10 cellular contexts compared by ENCODE assay signal in the genomic region with DNA sequence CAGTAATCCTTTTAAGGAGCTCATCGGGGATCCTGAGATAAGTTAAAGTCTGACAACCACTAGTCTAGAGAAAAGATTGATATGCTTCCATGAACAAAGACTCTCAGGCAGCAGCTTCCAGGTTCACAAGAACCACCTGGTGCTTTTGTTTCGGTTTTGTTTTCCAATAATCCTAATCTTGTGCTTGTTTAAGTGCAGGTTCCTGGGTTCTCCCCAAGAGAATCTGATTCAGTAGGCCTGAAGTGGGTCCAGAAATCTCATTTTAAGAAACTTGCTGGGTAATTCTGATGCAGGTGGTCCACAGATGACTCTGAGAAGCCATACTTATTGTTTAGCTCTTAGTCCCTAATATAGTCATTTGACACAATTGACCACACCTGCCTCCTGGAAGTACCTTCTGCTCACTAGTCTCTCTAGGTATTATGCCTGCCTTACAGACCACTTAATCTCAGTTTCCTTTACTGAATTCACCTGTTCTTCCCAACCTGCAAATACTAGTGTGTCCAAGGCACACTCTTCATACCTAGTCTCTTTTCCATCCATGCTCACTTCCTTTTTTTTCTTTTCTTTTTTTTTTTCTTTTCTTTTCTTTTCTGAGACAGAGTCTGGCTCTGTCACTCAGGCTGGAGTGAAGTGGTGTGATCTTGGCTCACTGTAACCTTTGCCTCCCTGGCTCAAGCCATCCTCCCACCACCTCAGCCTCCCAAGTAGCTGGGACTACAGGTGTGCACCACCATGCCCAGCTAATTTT. TPM values are rescaled to one million over a fixed set of nuclear protein-coding genes. Genes with fewer than 3 reads are reported as not detected.
A peak's percentile ranks its signal among the peaks of the same experiment; 100 is the strongest.
DNase-seq lines count a peak whose midpoint lies in the region; ATAC-seq and TF ChIP-seq lines count a peak whose summit lies in the region.
"Had no signal": no experiment of that assay in that cellular context is flagged by ENCODE, and none has a peak within 500 bp of the region (broad histone marks: within the 10 kb centered on the region; RNA-seq: fewer than 3 reads in every experiment).

No MANE protein-coding gene starts in this region.

- intact Hi-C loops in CD4-positive, alpha-beta T cell (cut with DNase I, micrococcal nuclease): no loop called here

- H3K27ac Mint-ChIP-seq in CD4-positive, alpha-beta T cell: no peak overlapping the region

- peaks cover 18% of the 10 kb centered on the region for H3K27me3 Mint-ChIP-seq in CD4-positive, alpha-beta T cell

- no peak overlapping the region for H2AFZ ChIP-seq in MM.1S (ENCODE audit: low read length)

- no peaks in the 10 kb centered on the region for H4K20me1 ChIP-seq in MM.1S (ENCODE audit: insufficient read depth, low read length)

- no peaks in the 10 kb centered on the region for H3K9me3 ChIP-seq in MM.1S (replicated peaks; ENCODE audit: insufficient read depth, low read length)
- H3K9me3 ChIP-seq in CD4-positive, alpha-beta T cell (ENCODE audit: control insufficient read depth, low read length): no peaks in the 10 kb centered on the region

- no peaks in the 10 kb centered on the region for H3K9me2 ChIP-seq in MM.1S (replicated peaks; ENCODE audit: insufficient read depth, low read length)

- no peak overlapping the region for H3K4me3 Mint-ChIP-seq in CD4-positive, alpha-beta T cell

- POLR2A ChIA-PET in GM10248 (lab: Yijun Ruan, JAX): interaction anchor here (0.6 kb wide), 1 partner anchor 21 kb away, joined by 3 read pairs; no protein-coding TSS in a partner anchor
- POLR2A ChIA-PET in CD4-positive, alpha-beta T cell (lab: Charles Lee): no interaction called here

- no peaks in the 10 kb centered on the region for H3K9me3 Mint-ChIP-seq in CD4-positive, alpha-beta T cell

- DNase-seq in GM10248 (ENCODE audit: extremely low spot score) (peak; percentile 32), MM.1S (peak; percentile 48), C1 segment of cervical spinal cord (lab: John Stamatoyannopoulos, UW) (no peak), NCI-H187 treated with DMSO at 0.1 percent for 48 hours (lab: John Stamatoyannopoulos, UW) (no peak), NCI-H345 treated with DMSO at 0.1 percent for 48 hours (lab: John Stamatoyannopoulos, UW; ENCODE audit: unreplicated experiment) (no peak)
- no peak for DNase-seq in CD4-positive, alpha-beta T cell
- DNase-seq: activated naive CD4-positive, alpha-beta T cell; left cardiac atrium had no signal

- H3K4me3 ChIP-seq in MM.1S (ENCODE audit: low read length): no peak overlapping the region; the same call in 1 of the 2 replicates

- H3K9ac ChIP-seq in MM.1S (ENCODE audit: low read length): no peak overlapping the region

- CTCF ChIA-PET in GM10248 (lab: Yijun Ruan, JAX): interaction anchor here (1.4 to 2.4 kb wide), 6 partner anchors 10 to 672 kb away, joined by 3 to 11 read pairs (median 6); no protein-coding TSS in a partner anchor
- CTCF ChIA-PET in CD4-positive, alpha-beta T cell (lab: Charles Lee): no interaction called here

- ATAC-seq in GM19328 (IDR thresholded peaks at IDR 0.05; ENCODE audit: unreplicated experiment): peak; percentile 69
- peak; percentile 72 for ATAC-seq in HG02852 (IDR thresholded peaks at IDR 0.05; ENCODE audit: unreplicated experiment)
- no peak for ATAC-seq in CD4-positive, alpha-beta T cell (ENCODE audit: poor library complexity)
- ATAC-seq: left cardiac atrium had no signal

- peaks cover 27% of the 10 kb centered on the region for H3K4me1 Mint-ChIP-seq in CD4-positive, alpha-beta T cell (ENCODE audit: low read depth)

- H3F3A ChIP-seq in MM.1S (ENCODE audit: insufficient read depth, low read length): peaks cover 21% of the 10 kb centered on the region

- no peaks in the 10 kb centered on the region for H3K27me3 ChIP-seq in MM.1S (replicated peaks; ENCODE audit: insufficient read depth, low read length)
- H3K27me3 ChIP-seq in CD4-positive, alpha-beta T cell (ENCODE audit: control insufficient read depth, insufficient read depth, low read length): peaks cover 7% of the 10 kb centered on the region

- peak overlapping the region; percentile 8; the same call in 1 of the 2 replicates for H3K27ac ChIP-seq in MM.1S (ENCODE audit: low read length)
- no peak overlapping the region for H3K27ac ChIP-seq in CD4-positive, alpha-beta T cell (ENCODE audit: low read depth, low read length)

- peaks cover 7% of the 10 kb centered on the region for H3K4me1 ChIP-seq in MM.1S (ENCODE audit: low read length)

- H3K4me2 ChIP-seq in MM.1S (ENCODE audit: low read depth, low read length): peak overlapping the region; percentile 41; the same call in 1 of the 2 replicates

- TF ChIP-seq CTCF in GM10248 (IDR thresholded peaks at IDR 0.05; ENCODE audit: control extremely low read depth, extremely low read depth, low read depth, missing control alignments): no peak
- no peak for TF ChIP-seq CTCF in MM.1S (IDR thresholded peaks at IDR 0.05; ENCODE audit: low read length)
- TF ChIP-seq CTCF in CD4-positive, alpha-beta T cell (IDR thresholded peaks at IDR 0.05): no peak

- no peaks in the 10 kb centered on the region for H3K36me3 Mint-ChIP-seq in CD4-positive, alpha-beta T cell (ENCODE audit: low read depth)

- H3K36me3 ChIP-seq in MM.1S (replicated peaks; ENCODE audit: insufficient read depth, low read length): no peaks in the 10 kb centered on the region

- H3K79me2 ChIP-seq in MM.1S (ENCODE audit: low read length): no peaks in the 10 kb centered on the region

RNA-seq across cellular contexts. Expression of a gene that starts 20.5 kb away (rescaled TPM):
- 1 to 10 TPM in 1 of 2 experiments, under 1 TPM in 1; 0.33 to 1.1 TPM for total RNA-seq in CD4-positive, alpha-beta T cell

Comparison
In these comparisons a context has a peak if more than half of its experiments do, and no peak if none do; other contexts are left out.
1. DNase-seq: peak in GM10248 (single experiment) and MM.1S (single experiment); none in CD4-positive, alpha-beta T cell (0 of 10), C1 segment of cervical spinal cord (0 of 14), NCI-H187 treated with DMSO at 0.1 percent for 48 hours (single experiment) and NCI-H345 treated with DMSO at 0.1 percent for 48 hours (single experiment).